In the genomic region with DNA sequence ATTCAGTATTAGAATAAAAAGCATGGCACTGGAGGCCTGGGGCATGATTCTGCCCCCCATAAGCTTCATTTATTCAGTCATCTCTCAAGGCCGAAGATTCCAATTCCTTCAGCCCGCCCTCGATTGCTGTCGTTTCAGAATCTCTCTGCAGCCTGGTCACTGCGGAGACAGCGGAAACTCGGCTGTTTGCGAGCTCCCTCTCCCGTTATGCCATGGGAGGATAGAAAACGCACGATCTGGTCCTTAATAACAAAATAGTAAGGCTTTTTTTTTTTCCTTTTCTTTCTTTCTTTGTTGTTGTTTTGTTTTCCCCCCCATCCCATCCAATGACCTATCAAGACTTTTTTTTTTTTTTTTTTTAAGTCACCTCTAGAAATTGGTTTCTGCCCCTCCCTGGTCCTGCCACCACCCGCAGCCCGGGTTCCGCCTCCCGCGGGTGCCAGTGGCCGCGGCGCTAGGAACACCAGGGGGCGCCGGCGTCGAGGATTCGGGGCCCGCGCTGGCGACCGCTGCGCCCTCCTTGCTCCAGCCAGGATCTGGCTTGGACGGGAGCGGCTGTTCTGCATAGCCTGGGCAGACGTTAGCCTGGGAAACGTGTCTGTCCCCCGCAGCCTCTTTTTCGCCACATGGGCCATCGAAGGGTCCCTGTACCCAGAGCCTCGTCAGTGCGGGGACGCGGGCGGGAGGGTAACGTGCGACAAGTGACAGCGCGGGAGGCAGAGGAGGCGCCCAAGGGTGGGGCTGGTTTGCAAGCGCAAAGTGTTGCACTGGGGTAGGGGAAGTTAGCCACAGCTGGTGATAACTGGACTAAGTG, we compare ENCODE assay signal across 8 cellular contexts. TPM values are rescaled to one million over a fixed set of nuclear protein-coding genes. Genes with fewer than 3 reads are reported as not detected.
DNase-seq lines count a peak whose midpoint lies in the region; ATAC-seq and TF ChIP-seq lines count a peak whose summit lies in the region.

No MANE protein-coding gene starts in this region.

- H3K4me3 Mint-ChIP-seq in natural killer cell treated with Interleukin-12 subunit alpha and Interleukin-12 subunit beta and Interleukin-15 and Interleukin-18, amount 100 ng/mL, for 72 hours: no peak overlapping the region

- H3K4me1 Mint-ChIP-seq in natural killer cell treated with Interleukin-12 subunit alpha and Interleukin-12 subunit beta and Interleukin-15 and Interleukin-18, amount 100 ng/mL, for 72 hours (ENCODE audit: low read depth in 2 of 2): no peaks in the 10 kb centered on the region

- H3K27me3 Mint-ChIP-seq in natural killer cell treated with Interleukin-12 subunit alpha and Interleukin-12 subunit beta and Interleukin-15 and Interleukin-18, amount 100 ng/mL, for 72 hours: peaks cover 30 to 38% of the 10 kb centered on the region in 2 donors

- no peaks in the 10 kb centered on the region for H3K36me3 Mint-ChIP-seq in natural killer cell treated with Interleukin-12 subunit alpha and Interleukin-12 subunit beta and Interleukin-15 and Interleukin-18, amount 100 ng/mL, for 72 hours

- no peak overlapping the region for H3K9ac ChIP-seq in HUES6 (ENCODE audit: low read length)

- H3K36me3 ChIP-seq in HUES6 (ENCODE audit: control insufficient read depth, insufficient read depth, low read length): no peaks in the 10 kb centered on the region

- peak; percentile 11 for DNase-seq in CMK (ENCODE audit: low read depth)
- DNase-seq in OCI-M1 (lab: John Stamatoyannopoulos, UW): peak; percentile 81
- peak; percentile 82 to 85 for DNase-seq in activated T-cell treated with anti-CD3 and anti-CD28 coated beads, Interleukin-2, amount 50 U/mL, for 48 hours
- DNase-seq in fibroblast of mammary gland (ENCODE audit: low read depth): peak; percentile 55
- no peak for DNase-seq in natural killer cell treated with Interleukin-12 subunit alpha and Interleukin-12 subunit beta and Interleukin-15 and Interleukin-18, amount 100 ng/mL, for 72 hours (ENCODE audit: low spot score)
- peak; percentile 49 for DNase-seq in stimulated activated naive CD4-positive, alpha-beta T cell treated with Interleukin-2 at 50 U/mL for 16 hours (lab: John Stamatoyannopoulos, UW)

- no peak overlapping the region for H3K27ac Mint-ChIP-seq in natural killer cell treated with Interleukin-12 subunit alpha and Interleukin-12 subunit beta and Interleukin-15 and Interleukin-18, amount 100 ng/mL, for 72 hours

- H3K4me3 ChIP-seq in HUES6 (ENCODE audit: low read depth, low read length) (peak overlapping the region; percentile 58), fibroblast of mammary gland (ENCODE audit: control insufficient read depth, low read depth, low read length) (peak overlapping the region; percentile 28)

- no peaks in the 10 kb centered on the region for H3K9me3 Mint-ChIP-seq in natural killer cell treated with Interleukin-12 subunit alpha and Interleukin-12 subunit beta and Interleukin-15 and Interleukin-18, amount 100 ng/mL, for 72 hours

- no peak overlapping the region for H3K27ac ChIP-seq in HUES6 (ENCODE audit: low read depth, low read length)

- TF ChIP-seq CTCF in fibroblast of mammary gland (conservative IDR thresholded peaks at IDR 0.05; ENCODE audit: control insufficient read depth, insufficient read depth, low read depth, low read length): no peak

- peak; percentile 89 for ATAC-seq in GM21390 (IDR thresholded peaks at IDR 0.05; ENCODE audit: unreplicated experiment)
- ATAC-seq in natural killer cell treated with Interleukin-12 subunit alpha and Interleukin-12 subunit beta and Interleukin-15 and Interleukin-18, amount 100 ng/mL, for 72 hours: peak; percentile 88 to 92

- H3K27me3 ChIP-seq in HUES6 (ENCODE audit: control insufficient read depth, insufficient read depth, low read length): peaks cover 78% of the 10 kb centered on the region

- H3K9me3 ChIP-seq in HUES6 (ENCODE audit: control insufficient read depth, insufficient read depth, low read depth, low read length): no peaks in the 10 kb centered on the region

- H3K4me1 ChIP-seq in HUES6 (ENCODE audit: control insufficient read depth, insufficient read depth, low read length): 0 out of 2 replicates have a peak, but pooled peaks cover 5% of the 10 kb centered on the region

RNA-seq across cellular contexts. Expression of a gene that starts 10.0 kb away (rescaled TPM):
- total RNA-seq in natural killer cell treated with Interleukin-12 subunit alpha and Interleukin-12 subunit beta and Interleukin-15 and Interleukin-18, amount 100 ng/mL, for 72 hours: not detected

RNA-seq across cellular contexts. Expression of a gene that starts 35.2 kb away (rescaled TPM):
- total RNA-seq in natural killer cell treated with Interleukin-12 subunit alpha and Interleukin-12 subunit beta and Interleukin-15 and Interleukin-18, amount 100 ng/mL, for 72 hours: not detected

RNA-seq across cellular contexts. Expression of a gene that starts 50.7 kb away (rescaled TPM):
- 100 to 1,000 TPM; 124 to 146 TPM for total RNA-seq in natural killer cell treated with Interleukin-12 subunit alpha and Interleukin-12 subunit beta and Interleukin-15 and Interleukin-18, amount 100 ng/mL, for 72 hours
